Comparison of ENCODE assay signal across 7 cellular contexts in the genomic region with DNA sequence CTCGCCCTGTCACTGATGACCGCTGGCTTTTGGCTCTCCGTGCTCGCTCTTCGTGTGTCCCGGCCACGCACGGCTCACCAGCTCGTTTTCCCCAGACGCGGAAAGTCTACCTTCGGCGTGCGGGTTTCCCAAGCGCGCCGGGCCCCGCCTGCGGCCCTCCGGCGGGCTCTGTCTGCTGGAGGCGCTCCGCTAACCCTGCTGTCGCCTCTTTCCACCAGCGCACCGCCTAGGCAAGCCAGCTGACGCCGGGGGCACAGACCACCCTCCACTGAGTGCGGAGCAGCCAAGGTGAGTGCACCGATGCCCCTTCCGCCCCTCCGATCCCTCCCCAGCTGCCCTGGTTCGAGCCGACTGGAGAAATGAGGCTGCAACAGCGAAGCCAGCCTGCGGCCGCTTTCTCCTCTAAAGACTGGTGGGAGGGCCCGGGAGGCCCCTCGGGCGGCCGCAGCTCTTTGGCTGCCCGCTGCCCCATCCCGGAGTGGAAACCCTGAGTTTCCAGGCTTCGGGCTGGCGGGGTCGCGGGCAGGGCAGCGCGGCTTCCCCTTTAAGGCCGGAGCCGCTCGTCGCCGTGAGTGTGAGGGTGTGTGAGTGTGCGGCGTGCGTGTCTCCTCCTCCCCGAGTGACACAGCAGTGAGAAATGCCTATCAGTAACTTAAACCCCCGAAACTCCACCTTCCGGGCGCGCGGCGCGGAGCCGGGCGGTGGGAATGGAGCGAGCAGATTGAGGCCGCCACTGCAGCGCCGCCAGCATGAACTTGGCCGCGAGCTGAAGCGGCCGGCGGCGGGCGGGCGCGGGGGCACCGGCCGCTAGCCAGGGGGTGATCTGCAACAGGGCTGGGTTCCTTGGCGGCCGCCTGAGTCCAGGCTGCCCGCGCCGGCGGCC. TPM values are rescaled to one million over a fixed set of nuclear protein-coding genes. Genes with fewer than 3 reads are reported as not detected.
DNase-seq lines count a peak whose midpoint lies in the region; ATAC-seq and TF ChIP-seq lines count a peak whose summit lies in the region.

A gene with protein sequence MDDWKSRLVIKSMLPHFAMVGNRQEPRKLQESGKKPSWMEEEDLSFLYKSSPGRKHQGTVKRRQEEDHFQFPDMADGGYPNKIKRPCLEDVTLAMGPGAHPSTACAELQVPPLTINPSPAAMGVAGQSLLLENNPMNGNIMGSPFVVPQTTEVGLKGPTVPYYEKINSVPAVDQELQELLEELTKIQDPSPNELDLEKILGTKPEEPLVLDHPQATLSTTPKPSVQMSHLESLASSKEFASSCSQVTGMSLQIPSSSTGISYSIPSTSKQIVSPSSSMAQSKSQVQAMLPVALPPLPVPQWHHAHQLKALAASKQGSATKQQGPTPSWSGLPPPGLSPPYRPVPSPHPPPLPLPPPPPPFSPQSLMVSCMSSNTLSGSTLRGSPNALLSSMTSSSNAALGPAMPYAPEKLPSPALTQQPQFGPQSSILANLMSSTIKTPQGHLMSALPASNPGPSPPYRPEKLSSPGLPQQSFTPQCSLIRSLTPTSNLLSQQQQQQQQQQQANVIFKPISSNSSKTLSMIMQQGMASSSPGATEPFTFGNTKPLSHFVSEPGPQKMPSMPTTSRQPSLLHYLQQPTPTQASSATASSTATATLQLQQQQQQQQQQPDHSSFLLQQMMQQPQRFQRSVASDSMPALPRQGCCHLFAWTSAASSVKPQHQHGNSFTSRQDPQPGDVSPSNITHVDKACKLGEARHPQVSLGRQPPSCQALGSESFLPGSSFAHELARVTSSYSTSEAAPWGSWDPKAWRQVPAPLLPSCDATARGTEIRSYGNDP (plus strand): TSS at position 719 of the 883 bp plus-strand sequence. CDS start 82,200 bp downstream, outside the sequence.

- H3K79me2 ChIP-seq in PC-3 (ENCODE audit: low read length), result peaks cover 14% of the 10 kb centered on the region

- TF ChIP-seq CTCF in PC-3 (conservative IDR thresholded peaks at IDR 0.05; ENCODE audit: low read depth, low read length) (no peak), foreskin keratinocyte (conservative IDR thresholded peaks at IDR 0.05) (no peak), nephron (IDR thresholded peaks at IDR 0.05; ENCODE audit: unreplicated experiment in 3 of 3) (no peak)

- ATAC-seq in GM18867 (IDR thresholded peaks at IDR 0.05; ENCODE audit: unreplicated experiment), result peak; percentile 46
- peak; percentile 59 for ATAC-seq in PC-3
- peak; percentile 78 for ATAC-seq in foreskin keratinocyte
- ATAC-seq in GM18909 (IDR thresholded peaks at IDR 0.05; ENCODE audit: poor library complexity, unreplicated experiment), result no peak

- peak within 1 kb of the TSS; percentile 97 for H2AFZ ChIP-seq in PC-3 (ENCODE audit: low read length)

- H3K36me3 Mint-ChIP-seq in activated naive CD4-positive, alpha-beta T cell treated with anti-CD3 and anti-CD28 coated beads for 36 hours (ENCODE audit: low read depth), result no peaks in the 10 kb centered on the region
- no peaks in the 10 kb centered on the region for H3K36me3 Mint-ChIP-seq in nephron (ENCODE audit: low read depth)

- POLR2A ChIA-PET in PC-3 (lab: Charles Lee; ENCODE audit: unreplicated experiment), result interaction anchor here (0.5 to 0.8 kb wide), 4 partner anchors 71 to 500 kb away, joined by 3 to 11 read pairs (median 4); a partner anchor contains a TSS

- H3K9ac ChIP-seq in PC-3 (ENCODE audit: low read length), result peak within 1 kb of the TSS; percentile 84

- H3K9me3 ChIP-seq in PC-3 (ENCODE audit: low read length) (no peaks in the 10 kb centered on the region), thymus (ENCODE audit: control insufficient read depth) (no peaks in the 10 kb centered on the region)

- no peaks in the 10 kb centered on the region for H3F3A ChIP-seq in PC-3 (ENCODE audit: low read length, unreplicated experiment)

- no TSS peak for BruUV-seq in PC-3 (replicated peaks; lab: Mats Ljungman, UMichigan)

- peak within 1 kb of the TSS; percentile 81 for H3K4me3 Mint-ChIP-seq in activated naive CD4-positive, alpha-beta T cell treated with anti-CD3 and anti-CD28 coated beads for 36 hours
- peak within 1 kb of the TSS; percentile 78 to 93 (median 93) for H3K4me3 Mint-ChIP-seq in nephron

- peaks cover 18% of the 10 kb centered on the region for H3K27me3 Mint-ChIP-seq in activated naive CD4-positive, alpha-beta T cell treated with anti-CD3 and anti-CD28 coated beads for 36 hours (ENCODE audit: low read depth)
- peaks cover 39% of the 10 kb centered on the region for H3K27me3 Mint-ChIP-seq in nephron (ENCODE audit: low read depth)

- CTCF ChIA-PET in PC-3 (lab: Charles Lee), result interaction anchor here (1.1 kb wide), 1 partner anchor 217 kb away, joined by 4 read pairs; no protein-coding TSS in a partner anchor
- CTCF ChIA-PET in activated naive CD4-positive, alpha-beta T cell treated with anti-CD3 and anti-CD28 coated beads for 36 hours (lab: Charles Lee), result interaction anchor here (0.6 to 1.4 kb wide), 2 partner anchors 186 to 337 kb away, joined by 3 read pairs; no protein-coding TSS in a partner anchor

- H3K36me3 ChIP-seq in PC-3 (ENCODE audit: low read depth, low read length) (no peaks in the 10 kb centered on the region), thymus (ENCODE audit: control insufficient read depth, insufficient read depth) (no peaks in the 10 kb centered on the region)

- peaks cover 16% of the 10 kb centered on the region for H3K4me1 Mint-ChIP-seq in activated naive CD4-positive, alpha-beta T cell treated with anti-CD3 and anti-CD28 coated beads for 36 hours (ENCODE audit: low read depth)
- H3K4me1 Mint-ChIP-seq in nephron, result peaks cover 10% of the 10 kb centered on the region

- H3K27ac Mint-ChIP-seq in activated naive CD4-positive, alpha-beta T cell treated with anti-CD3 and anti-CD28 coated beads for 36 hours, result no peak within 1 kb of the TSS
- H3K27ac Mint-ChIP-seq in nephron, result peak within 1 kb of the TSS in 2 of 3 experiments; percentile 42 to 82

- intact Hi-C loops in PC-3 (cut with micrococcal nuclease), result loop anchor here (2.0 to 5.0 kb wide), 6 partner anchors 71 to 400 kb away; no protein-coding TSS in a partner anchor
- intact Hi-C loops in activated naive CD4-positive, alpha-beta T cell treated with anti-CD3 and anti-CD28 coated beads for 36 hours (cut with micrococcal nuclease), result loop anchor here (2.0 to 10.0 kb wide), 6 partner anchors 206 to 1032 kb away; a partner anchor contains a TSS

- H3K27me3 ChIP-seq in PC-3 (ENCODE audit: low read length) (no peaks in the 10 kb centered on the region), foreskin keratinocyte (peaks cover 18% of the 10 kb centered on the region), thymus (ENCODE audit: control insufficient read depth, insufficient read depth) (peaks cover 21% of the 10 kb centered on the region)

- H4K20me1 ChIP-seq in PC-3 (ENCODE audit: low read length), result no peaks in the 10 kb centered on the region

- H3K9me2 ChIP-seq in PC-3 (replicated peaks; ENCODE audit: low read length), result no peaks in the 10 kb centered on the region

- H3K4me3 ChIP-seq in PC-3 (ENCODE audit: low read length) (peak within 1 kb of the TSS; percentile 91), thymus (ENCODE audit: low read length) (peak within 1 kb of the TSS; percentile 67)

- H3K4me1 ChIP-seq in PC-3 (ENCODE audit: insufficient read depth, low read length), result peaks cover 25% of the 10 kb centered on the region
- H3K4me1 ChIP-seq in foreskin keratinocyte, result no peaks in the 10 kb centered on the region
- peaks cover 11% of the 10 kb centered on the region for H3K4me1 ChIP-seq in thymus (ENCODE audit: control insufficient read depth, insufficient read depth, low read length)

- DNase-seq in PC-3, result peak; percentile 84
- peak; percentile 57 for DNase-seq in activated naive CD4-positive, alpha-beta T cell treated with anti-CD3 and anti-CD28 coated beads for 36 hours
- DNase-seq in foreskin keratinocyte, result peak in 1 of 2 donors; percentile 51

- H3K4me2 ChIP-seq in PC-3 (ENCODE audit: low read length), result peak within 1 kb of the TSS; percentile 100

- H3K9me3 Mint-ChIP-seq in activated naive CD4-positive, alpha-beta T cell treated with anti-CD3 and anti-CD28 coated beads for 36 hours, result no peaks in the 10 kb centered on the region
- peaks cover 16% of the 10 kb centered on the region for H3K9me3 Mint-ChIP-seq in nephron

- H3K27ac ChIP-seq in PC-3 (ENCODE audit: low read length) (peak within 1 kb of the TSS; percentile 16), foreskin keratinocyte (no peak within 1 kb of the TSS), thymus (ENCODE audit: low read depth) (no peak within 1 kb of the TSS)

- WGBS in thymus, result 1% methylated on average over 88 of the region's 88 CpGs

RNA-seq across cellular contexts. Expression of the gene that starts here (rescaled TPM):
- total RNA-seq in PC-3 (2014; rRNA removed), result 2.8 and 3.6 TPM in 2 replicates
- total RNA-seq in activated naive CD4-positive, alpha-beta T cell treated with anti-CD3 and anti-CD28 coated beads for 36 hours, result 1 to 10 TPM; 1.7 to 1.8 TPM
- 1.1 and 1.3 TPM in 2 replicates for total RNA-seq in foreskin keratinocyte
- polyA plus RNA-seq in foreskin keratinocyte, result 1.1 and 1.2 TPM in 2 replicates
- 0.96 TPM for polyA plus RNA-seq in thymus
